16 cellular contexts compared by ENCODE assay signal in genomic region chr4:26077840-26078239, GRCh38.
A peak's percentile ranks its signal among the peaks of the same experiment; 100 is the strongest.
DNase-seq lines count a peak whose midpoint lies in the region; ATAC-seq, FAIRE-seq and TF ChIP-seq lines count a peak whose summit lies in the region.
"Had no signal": no experiment of that assay in that cellular context is flagged by ENCODE, and none has a peak within 500 bp of the region (broad histone marks: within the 10 kb centered on the region; RNA-seq: fewer than 3 reads in every experiment).

No MANE protein-coding gene starts in this region.

- H3K36me3 Mint-ChIP-seq in T-helper 17 cell (ENCODE audit: low read depth), result no peaks in the 10 kb centered on the region
- peaks cover 43% of the 10 kb centered on the region for H3K36me3 Mint-ChIP-seq in activated naive CD8-positive, alpha-beta T cell treated with anti-CD3 and anti-CD28 coated beads for 36 hours

- peaks cover 20% of the 10 kb centered on the region for H3K27me3 ChIP-seq in left ventricle myocardium inferior (ENCODE audit: low read depth)
- no peaks in the 10 kb centered on the region for H3K27me3 ChIP-seq in pancreas
- H3K27me3 ChIP-seq: BLaER1 had no signal

- peaks cover 11% of the 10 kb centered on the region for H3K9me3 ChIP-seq in left ventricle myocardium inferior (replicated peaks)
- no peaks in the 10 kb centered on the region for H3K9me3 ChIP-seq in T-helper 17 cell (ENCODE audit: control insufficient read depth, low read length, poor library complexity, severe bottlenecking)
- H3K9me3 ChIP-seq in pancreas, result no peaks in the 10 kb centered on the region

- no peak overlapping the region for H3K4me3 ChIP-seq in left ventricle myocardium inferior
- no peak overlapping the region for H3K4me3 ChIP-seq in pancreas
- H3K4me3 ChIP-seq: BLaER1 had no signal

- intact Hi-C loops in left ventricle myocardium inferior (cut with micrococcal nuclease), result no loop called here
- intact Hi-C loops in left cardiac atrium (cut with DNase I), result no loop called here
- intact Hi-C loops in pancreas (cut with DNase I), result no loop called here

- no peak for ATAC-seq in left cardiac atrium
- no peak for ATAC-seq in T-helper 17 cell
- peak; percentile 70 to 94 (median 88) for ATAC-seq in pancreas
- no peak for ATAC-seq in HG03354 (IDR thresholded peaks at IDR 0.05; ENCODE audit: poor library complexity, severe bottlenecking, unreplicated experiment)

- H3K9me3 Mint-ChIP-seq in activated naive CD8-positive, alpha-beta T cell treated with anti-CD3 and anti-CD28 coated beads for 36 hours, result peaks cover 32% of the 10 kb centered on the region

- H3K27ac ChIP-seq in left ventricle myocardium inferior (replicated peaks), result peak overlapping the region; percentile 10
- H3K27ac ChIP-seq in pancreas, result no peak overlapping the region
- H3K27ac ChIP-seq: BLaER1 had no signal

- no peak for DNase-seq in left ventricle myocardium inferior
- DNase-seq in left cardiac atrium, result no peak
- DNase-seq in T-helper 17 cell, result no peak
- no peak for DNase-seq in activated naive CD8-positive, alpha-beta T cell treated with anti-CD3 and anti-CD28 coated beads for 36 hours
- DNase-seq in pancreas, result peak in 5 of 6 donors; percentile 62 to 74 (median 66)
- no peak for DNase-seq in activated effector memory CD4-positive, alpha-beta T cell treated with Interleukin-2 at 50 U/mL for 16 hours
- DNase-seq: DMS153, EL, Karpas-422, MM.1S, NCI-H1105, NCI-H187, NCI-H69 had no signal

- H3K4me1 ChIP-seq in left ventricle myocardium inferior (peaks cover 9% of the 10 kb centered on the region), pancreas (peaks cover 0 to 12% (median 0%) of the 10 kb centered on the region in 3 donors)
- H3K4me1 ChIP-seq: BLaER1 had no signal

- TF ChIP-seq CTCF in left ventricle myocardium inferior (IDR thresholded peaks at IDR 0.05; ENCODE audit: borderline replicate concordance) (no peak), pancreas (IDR thresholded peaks at IDR 0.05) (no peak)

- FAIRE-seq in pancreas (lab: Jason Lieb, UNC), result no peak
- FAIRE-seq: H54 had no signal

- peaks cover 17% of the 10 kb centered on the region for H3K27me3 Mint-ChIP-seq in T-helper 17 cell
- peaks cover 12% of the 10 kb centered on the region for H3K27me3 Mint-ChIP-seq in activated naive CD8-positive, alpha-beta T cell treated with anti-CD3 and anti-CD28 coated beads for 36 hours

- H3K27ac Mint-ChIP-seq in T-helper 17 cell, result peak overlapping the region; percentile 30
- H3K27ac Mint-ChIP-seq in activated naive CD8-positive, alpha-beta T cell treated with anti-CD3 and anti-CD28 coated beads for 36 hours, result peak overlapping the region; percentile 1

- peaks cover 37% of the 10 kb centered on the region for H3K4me1 Mint-ChIP-seq in T-helper 17 cell
- peaks cover 50% of the 10 kb centered on the region for H3K4me1 Mint-ChIP-seq in activated naive CD8-positive, alpha-beta T cell treated with anti-CD3 and anti-CD28 coated beads for 36 hours

- H3K4me3 Mint-ChIP-seq in T-helper 17 cell, result no peak overlapping the region
- H3K4me3 Mint-ChIP-seq in activated naive CD8-positive, alpha-beta T cell treated with anti-CD3 and anti-CD28 coated beads for 36 hours, result no peak overlapping the region

- H3K36me3 ChIP-seq in left ventricle myocardium inferior (no peaks in the 10 kb centered on the region), pancreas (no peaks in the 10 kb centered on the region)
- H3K36me3 ChIP-seq: BLaER1 had no signal

- 38 to 51% methylated on average over 4 of the region's 4 CpGs for WGBS in pancreas, 2 donors

Comparison
In these comparisons a context has a peak if more than half of its experiments do, and no peak if none do; other contexts are left out.
1. DNase-seq: peak in pancreas (5 of 6); none in left ventricle myocardium inferior (single experiment), left cardiac atrium (single experiment), T-helper 17 cell (0 of 3), activated naive CD8-positive, alpha-beta T cell treated with anti-CD3 and anti-CD28 coated beads for 36 hours (single experiment) and activated effector memory CD4-positive, alpha-beta T cell treated with Interleukin-2 at 50 U/mL for 16 hours (single experiment).
2. ATAC-seq: peak in pancreas (4 of 4); none in left cardiac atrium (0 of 2), T-helper 17 cell (single experiment) and HG03354 (single experiment).